ENCODE assay signal across 16 cellular contexts in the genomic region with DNA sequence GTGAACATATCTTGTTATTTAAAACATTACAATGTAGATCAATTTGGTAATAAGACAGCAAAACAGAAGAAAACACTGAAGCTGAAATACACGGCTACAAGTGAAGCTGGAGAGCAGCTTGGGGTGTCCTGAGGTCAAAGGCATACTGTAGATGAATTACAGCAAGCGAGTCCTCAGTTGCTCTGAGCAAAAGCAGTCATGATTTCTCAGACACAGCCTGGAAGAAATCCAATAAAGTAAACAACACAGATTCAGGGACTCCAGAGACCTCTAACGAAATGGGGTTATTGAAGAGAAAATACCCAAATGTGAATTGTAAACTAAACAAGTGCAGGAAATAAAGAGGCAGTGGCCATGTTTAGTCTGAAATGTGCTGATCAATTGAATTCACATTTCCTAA.
A peak's percentile ranks its signal among the peaks of the same experiment; 100 is the strongest.
DNase-seq lines count a peak whose midpoint lies in the region; ATAC-seq, FAIRE-seq and TF ChIP-seq lines count a peak whose summit lies in the region.
"Had no signal": no experiment of that assay in that cellular context is flagged by ENCODE, and none has a peak within 500 bp of the region (broad histone marks: within the 10 kb centered on the region; RNA-seq: fewer than 3 reads in every experiment).

No MANE protein-coding gene starts in this region.

- TF ChIP-seq CTCF in colonic mucosa (IDR thresholded peaks at IDR 0.05) (no peak), keratinocyte (optimal IDR thresholded peaks at IDR 0.05 in 1 of 3, IDR thresholded peaks at IDR 0.05 in 1 of 3, conservative IDR thresholded peaks at IDR 0.05 in 1 of 3; ENCODE audit: extremely low read depth in 1 of 3, insufficient read depth in 2 of 3, low read length in 3 of 3) (no peak), stomach (IDR thresholded peaks at IDR 0.05) (no peak)

- TF ChIP-seq EP300 in stomach (IDR thresholded peaks at IDR 0.05): no peak

- no peak overlapping the region for H2AFZ ChIP-seq in keratinocyte (ENCODE audit: control insufficient read depth, low read length)

- no peaks in the 10 kb centered on the region for H3K79me2 ChIP-seq in keratinocyte (ENCODE audit: control insufficient read depth, insufficient read depth, low read length)

- FAIRE-seq in keratinocyte (lab: Jason Lieb, UNC): peak; percentile 39
- FAIRE-seq: pancreas had no signal

- H3K27ac ChIP-seq in colonic mucosa (peak overlapping the region; percentile 11), keratinocyte (ENCODE audit: control insufficient read depth, insufficient read depth, low read length) (no peak overlapping the region), stomach (peak overlapping the region in 3 of 5 donors; percentile 46 to 76 (median 63))
- H3K27ac ChIP-seq: C4-2B, pancreas had no signal

- no peaks in the 10 kb centered on the region for H3K27me3 ChIP-seq in colonic mucosa
- no peaks in the 10 kb centered on the region for H3K27me3 ChIP-seq in keratinocyte (ENCODE audit: control insufficient read depth, extremely low read depth, insufficient read depth, low read length)
- H3K27me3 ChIP-seq in stomach: no peaks in the 10 kb centered on the region
- H3K27me3 ChIP-seq: pancreas had no signal

- H3K9me1 ChIP-seq in keratinocyte (ENCODE audit: control insufficient read depth, extremely low read depth, insufficient read depth, low read length): no peaks in the 10 kb centered on the region

- H3K4me1 ChIP-seq in colonic mucosa (no peaks in the 10 kb centered on the region), keratinocyte (ENCODE audit: control insufficient read depth, extremely low read depth, insufficient read depth, low read length) (peaks cover 19% of the 10 kb centered on the region), stomach (peaks cover 0 to 23% (median 14%) of the 10 kb centered on the region in 4 donors)
- H3K4me1 ChIP-seq: pancreas had no signal

- H3K9ac ChIP-seq in colonic mucosa (ENCODE audit: low read depth in 2 of 2, low read length in 2 of 2) (no peak overlapping the region), keratinocyte (ENCODE audit: control insufficient read depth, extremely low read depth, insufficient read depth, low read length) (no peak overlapping the region)

- dilution Hi-C loops in keratinocyte (cut with MboI; ENCODE audit: extremely low pct_ligation_motif_present, low sequenced_read_pairs): no loop called here

- H3K36me3 ChIP-seq in colonic mucosa (no peaks in the 10 kb centered on the region), keratinocyte (ENCODE audit: control insufficient read depth in 2 of 2, extremely low read depth in 1 of 2, insufficient read depth in 2 of 2, low read length in 2 of 2) (no peaks in the 10 kb centered on the region), stomach (no peaks in the 10 kb centered on the region)
- H3K36me3 ChIP-seq: pancreas had no signal

- peak; percentile 33 for DNase-seq in NCI-H69 (lab: John Stamatoyannopoulos, UW)
- no peak for DNase-seq in colonic mucosa
- no peak for DNase-seq in keratinocyte (ENCODE audit: low read depth, low spot score)
- no peak for DNase-seq in stomach
- DNase-seq in NCI-H2196 (lab: John Stamatoyannopoulos, UW; ENCODE audit: unreplicated experiment): no peak
- DNase-seq: activated naive CD4-positive, alpha-beta T cell treated with anti-CD3 and anti-CD28 coated beads for 36 hours; erythroblast; mesendoderm; NCI-H2029 treated with DMSO at 0.1 percent for 48 hours; NCI-H82; pancreas; stimulated activated CD4-positive, alpha-beta T cell treated with anti-CD3 and anti-CD28 coated beads, Interleukin-2, amount 100 ng/mL, for 24 hours; stimulated activated CD8-positive, alpha-beta memory T cell treated with anti-CD3 and anti-CD28 coated beads, Interleukin-4, amount 100 ng/mL, for 48 hours had no signal

- ATAC-seq in HG03378 (IDR thresholded peaks at IDR 0.05; ENCODE audit: unreplicated experiment) (no peak), GM21786 (IDR thresholded peaks at IDR 0.05; ENCODE audit: unreplicated experiment) (no peak)

- 31 to 55% (median 42%) methylated on average over 3 of the region's 3 CpGs for WGBS in stomach, 5 donors

- H3K4me3 ChIP-seq in colonic mucosa (no peak overlapping the region), keratinocyte (ENCODE audit: control insufficient read depth in 2 of 3, extremely low read depth in 1 of 3, insufficient read depth in 2 of 3, low read depth in 1 of 3, low read length in 3 of 3) (no peak overlapping the region), stomach (no peak overlapping the region)
- H3K4me3 ChIP-seq: pancreas had no signal

- H3K4me2 ChIP-seq in keratinocyte (ENCODE audit: control insufficient read depth, extremely low read depth, insufficient read depth, low read depth, low read length): no peak overlapping the region

- no peak for TF ChIP-seq POLR2A in stomach (IDR thresholded peaks at IDR 0.05)

- H3K9me3 ChIP-seq in colonic mucosa (no peaks in the 10 kb centered on the region), keratinocyte (ENCODE audit: control insufficient read depth, low read depth, low read length) (no peaks in the 10 kb centered on the region), stomach (no peaks in the 10 kb centered on the region)
- H3K9me3 ChIP-seq: pancreas had no signal

- no peaks in the 10 kb centered on the region for H4K20me1 ChIP-seq in keratinocyte (ENCODE audit: control insufficient read depth, extremely low read depth, insufficient read depth, low read length)

- intact Hi-C loops in colonic mucosa (cut with DNase I) (no loop called here), stomach (cut with DNase I; ENCODE audit: low total_unique reads) (no loop called here)
